ENCODE assay signal across 26 cellular contexts in the genomic region with DNA sequence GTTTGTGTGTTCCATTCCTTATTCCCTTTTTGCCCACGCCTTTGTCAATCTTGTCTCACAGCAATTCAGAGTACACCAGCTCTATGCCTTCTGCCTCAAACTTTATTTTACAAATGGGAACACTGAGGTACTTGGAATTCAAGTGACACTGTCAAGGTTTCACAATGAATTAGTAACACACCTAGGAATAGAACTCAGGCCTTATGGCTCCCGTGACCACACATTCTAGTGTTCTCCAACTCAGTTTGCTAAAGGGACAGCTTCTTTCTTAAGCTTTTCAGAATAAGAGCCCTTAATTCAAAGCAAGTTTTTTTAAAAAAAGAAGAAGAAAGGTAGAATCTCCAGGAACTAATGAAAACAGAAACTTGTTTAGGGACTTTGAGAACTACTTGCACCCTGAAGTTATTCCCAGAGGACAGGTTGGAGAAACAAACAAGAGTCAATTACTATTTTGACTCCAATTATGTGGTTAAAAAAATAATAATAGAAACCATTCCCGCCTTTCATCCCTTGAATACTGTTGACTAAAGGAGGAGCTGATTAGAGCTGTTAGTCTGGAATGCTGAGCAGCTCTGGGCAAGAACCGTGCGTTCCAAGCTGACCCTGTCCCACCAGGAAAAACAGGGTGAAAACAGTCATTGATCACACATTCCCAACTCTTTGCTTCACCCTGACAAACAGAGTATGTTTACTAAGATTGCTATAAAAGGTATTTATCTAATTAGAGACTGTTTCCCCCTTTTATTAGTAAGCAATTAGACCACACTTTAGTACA.
DNase-seq lines count a peak whose midpoint lies in the region; ATAC-seq and TF ChIP-seq lines count a peak whose summit lies in the region.
"Had no signal": no experiment of that assay in that cellular context is flagged by ENCODE, and none has a peak within 500 bp of the region (broad histone marks: within the 10 kb centered on the region; RNA-seq: fewer than 3 reads in every experiment).

No MANE protein-coding gene starts in this region.

- no peak for TF ChIP-seq POLR2A in ovary (IDR thresholded peaks at IDR 0.05)

- WGBS in hepatocyte (ENCODE audit: low lambda C conversion rate, missing lambda C conversion rate) = 47% methylated on average over 5 of the region's 5 CpGs
- WGBS in ovary, 3 donors = 33 to 36% (median 36%) methylated on average over 5 of the region's 5 CpGs

- H3K27ac ChIP-seq in hepatocyte = peak overlapping the region; percentile 44
- H3K27ac ChIP-seq in A673 (ENCODE audit: low read depth, low read length, poor library complexity, severe bottlenecking) = no peak overlapping the region
- no peak overlapping the region for H3K27ac ChIP-seq in ovary
- H3K27ac ChIP-seq: 22Rv1, HL-60, SK-N-MC, spleen, testis had no signal

- no peaks in the 10 kb centered on the region for H3K79me2 ChIP-seq in hepatocyte

- no TSS peak for BruUV-seq in A673 (replicated peaks; lab: Mats Ljungman, UMichigan)

- DNase-seq in NCI-H1105 treated with DMSO at 0.1 percent for 48 hours (lab: John Stamatoyannopoulos, UW) (peak; percentile 15), NCI-H1105 (lab: John Stamatoyannopoulos, UW) (no peak), NCI-H748 (lab: John Stamatoyannopoulos, UW; ENCODE audit: unreplicated experiment) (peak; percentile 84), hepatocyte (ENCODE audit: low spot score) (no peak), sciatic nerve (ENCODE audit: low spot score) (no peak), A673 (ENCODE audit: low spot score) (no peak), ovary (no peak), NOMO-1 treated with DMSO at 0.1 percent for 48 hours (lab: John Stamatoyannopoulos, UW; ENCODE audit: unreplicated experiment) (no peak)
- DNase-seq: activated CD8-positive, alpha-beta memory T cell treated with anti-CD3 and anti-CD28 coated beads, Interleukin-2, amount 50 U/mL, for 48 hours; activated CD8-positive, alpha-beta T cell treated with anti-CD3 and anti-CD28 coated beads for 36 hours; activated naive CD4-positive, alpha-beta T cell treated with Interleukin-2 at 50 U/mL for 16 hours; CD4-positive, alpha-beta memory T cell; H7; Karpas-422; mesenchymal stem cell; NCI-H2171; NCI-H510A; right cardiac atrium; spleen; stimulated activated CD4-positive, alpha-beta T cell treated with anti-CD3 and anti-CD28 coated beads, Interleukin-2, amount 100 ng/mL, for 24 hours; T-helper 17 cell; testis had no signal

- no peaks in the 10 kb centered on the region for H4K20me1 ChIP-seq in hepatocyte (ENCODE audit: insufficient read depth, poor library complexity, severe bottlenecking)

- POLR2A ChIA-PET in A673 (lab: Charles Lee; ENCODE audit: low non-redundant PET) = no interaction called here

- no peaks in the 10 kb centered on the region for H3K36me3 ChIP-seq in hepatocyte (replicated peaks; ENCODE audit: insufficient read depth, low read depth)
- no peaks in the 10 kb centered on the region for H3K36me3 ChIP-seq in A673 (ENCODE audit: insufficient read depth, low read length, poor library complexity, severe bottlenecking)
- no peaks in the 10 kb centered on the region for H3K36me3 ChIP-seq in ovary
- H3K36me3 ChIP-seq: spleen had no signal

- intact Hi-C loops in sciatic nerve (cut with DNase I) (no loop called here), A673 (cut with micrococcal nuclease; ENCODE audit: unreplicated experiment) (no loop called here), ovary (cut with DNase I) (loop anchor here in 1 of 4 donors (5.0 kb wide), 1 partner anchor 1268 kb away; no protein-coding TSS in a partner anchor)

- H3K4me3 ChIP-seq in hepatocyte = no peak overlapping the region
- H3K4me3 ChIP-seq in A673 (ENCODE audit: low read depth, low read length, poor library complexity, severe bottlenecking) = no peak overlapping the region
- no peak overlapping the region for H3K4me3 ChIP-seq in ovary
- H3K4me3 ChIP-seq: SK-N-MC, spleen, testis had no signal

- H3K4me1 ChIP-seq in hepatocyte (ENCODE audit: insufficient read depth) (no peaks in the 10 kb centered on the region), A673 (ENCODE audit: insufficient read depth, low read length, poor library complexity, severe bottlenecking) (no peaks in the 10 kb centered on the region), ovary (ENCODE audit: insufficient read depth) (no peaks in the 10 kb centered on the region)
- H3K4me1 ChIP-seq: spleen, testis had no signal

- TF ChIP-seq CTCF in hepatocyte (IDR thresholded peaks at IDR 0.05; ENCODE audit: poor library complexity) = no peak
- TF ChIP-seq CTCF in A673 (conservative IDR thresholded peaks at IDR 0.05; ENCODE audit: low read depth, low read length) = no peak
- TF ChIP-seq CTCF in ovary (IDR thresholded peaks at IDR 0.05) = no peak

- no peak for TF ChIP-seq EP300 in ovary (IDR thresholded peaks at IDR 0.05)

- H3K4me2 ChIP-seq in hepatocyte = peak overlapping the region; percentile 17

- peak; percentile 55 for ATAC-seq in sciatic nerve
- ATAC-seq: activated CD8-positive, alpha-beta T cell treated with anti-CD3 and anti-CD28 coated beads for 36 hours; left lobe of liver; right cardiac atrium; T-helper 17 cell had no signal

- CTCF ChIA-PET in A673 (lab: Charles Lee) = no interaction called here

- no peak overlapping the region for H2AFZ ChIP-seq in hepatocyte

- H3K9me3 ChIP-seq in hepatocyte (ENCODE audit: low read depth) (no peaks in the 10 kb centered on the region), A673 (ENCODE audit: low read depth, low read length, poor library complexity, severe bottlenecking) (no peaks in the 10 kb centered on the region), ovary (no peaks in the 10 kb centered on the region)
- H3K9me3 ChIP-seq: testis had no signal

- H3K27me3 ChIP-seq in hepatocyte (no peaks in the 10 kb centered on the region), A673 (replicated peaks; ENCODE audit: insufficient read depth, low read depth, low read length, poor library complexity) (no peaks in the 10 kb centered on the region), ovary (no peaks in the 10 kb centered on the region)
- H3K27me3 ChIP-seq: spleen, testis had no signal

- H3K9me2 ChIP-seq in hepatocyte (replicated peaks; ENCODE audit: insufficient read depth) = peaks cover 4% of the 10 kb centered on the region

Comparison
In these comparisons a context has a peak if more than half of its experiments do, and no peak if none do; other contexts are left out.
1. DNase-seq: peak in NCI-H1105 treated with DMSO at 0.1 percent for 48 hours (single experiment) and NCI-H748 (single experiment); none in NCI-H1105 (single experiment), hepatocyte (single experiment), sciatic nerve (single experiment), A673 (single experiment), ovary (0 of 5) and NOMO-1 treated with DMSO at 0.1 percent for 48 hours (single experiment).